ENCODE assay signal across 1 cellular context in genomic region chr2:110691612-110692258, GRCh38.
TF ChIP-seq lines count a peak whose summit lies in the region.

No MANE protein-coding gene starts in this region.

TF ChIP-seq in K562, 482 proteins besides CTCF, POLR2A, EP300 and RAD21 (continued from another document and continues in another):
- TF ChIP-seq ATF6 (CRISPR knock-in tag; IDR thresholded peaks at IDR 0.05) (no peak), HDAC2 (IDR thresholded peaks at IDR 0.05) (no peak), HDAC8 (tag; IDR thresholded peaks at IDR 0.05) (no peak), BRF1 (IDR thresholded peaks at IDR 0.05; ENCODE audit: borderline replicate concordance, extremely low read depth, insufficient read length) (no peak), ZNF766 (CRISPR knock-in tag; conservative IDR thresholded peaks at IDR 0.05) (no peak), IRF9 (tag; IDR thresholded peaks at IDR 0.05) (no peak), LCOR (CRISPR knock-in tag; IDR thresholded peaks at IDR 0.05) (no peak), RBM25 (IDR thresholded peaks at IDR 0.05; ENCODE audit: low read depth, low read length, severe bottlenecking) (no peak), ARID1B (IDR thresholded peaks at IDR 0.05) (peak; percentile 86), DPF2 (IDR thresholded peaks at IDR 0.05) (peak; percentile 83), SP2 (IDR thresholded peaks at IDR 0.05; ENCODE audit: extremely low read depth, low read depth, low read length, poor library complexity, severe bottlenecking) (no peak), STAT5A (IDR thresholded peaks at IDR 0.05; ENCODE audit: borderline replicate concordance, low read length) (peak; percentile 53; the same call in 1 of the 2 replicates), HMG20A (CRISPR knock-in tag; conservative IDR thresholded peaks at IDR 0.05) (no peak), DDX20 (tag; IDR thresholded peaks at IDR 0.05; ENCODE audit: low read depth) (no peak; the same call in 1 of the 2 replicates), SIRT6 (IDR thresholded peaks at IDR 0.05; ENCODE audit: low read depth, low read length) (no peak), DACH1 (IDR thresholded peaks at IDR 0.05; ENCODE audit: partially characterized antibody) (no peak), DNMT1 (IDR thresholded peaks at IDR 0.05) (no peak), GABPB2 (CRISPR knock-in tag; conservative IDR thresholded peaks at IDR 0.05) (no peak), NFE2 (IDR thresholded peaks at IDR 0.05; ENCODE audit: low read depth) (no peak), TEAD1 (CRISPR knock-in tag; IDR thresholded peaks at IDR 0.05) (no peak), HDAC1 (IDR thresholded peaks at IDR 0.05) (peak in 1 of 2 experiments; percentile 19; a peak in 1 of 4 replicates), ZNF408 (CRISPR knock-in tag; IDR thresholded peaks at IDR 0.05; ENCODE audit: low read depth) (no peak), RBFOX2 (IDR thresholded peaks at IDR 0.05; ENCODE audit: low read depth, low read length) (no peak), ATF3 (IDR thresholded peaks at IDR 0.05) (no peak), ATF3 (CRISPR knock-in tag; conservative IDR thresholded peaks at IDR 0.05) (no peak), TFAP4 (CRISPR knock-in tag; IDR thresholded peaks at IDR 0.05; ENCODE audit: borderline replicate concordance) (no peak), FOXK2 (conservative IDR thresholded peaks at IDR 0.05 in 1 of 2, IDR thresholded peaks at IDR 0.05 in 1 of 2; ENCODE audit: low read depth in 2 of 2) (no peak), ZNF124 (CRISPR knock-in tag; IDR thresholded peaks at IDR 0.05) (no peak), ATF4 (CRISPR knock-in tag; IDR thresholded peaks at IDR 0.05) (no peak), SLC30A9 (CRISPR knock-in tag; IDR thresholded peaks at IDR 0.05) (no peak), ZNF436 (CRISPR knock-in tag; IDR thresholded peaks at IDR 0.05) (no peak), BRD4 (IDR thresholded peaks at IDR 0.05) (no peak), ZBED1 (IDR thresholded peaks at IDR 0.05) (no peak), ELF4 (CRISPR knock-in tag; IDR thresholded peaks at IDR 0.05) (no peak), KDM2B (CRISPR knock-in tag; IDR thresholded peaks at IDR 0.05) (no peak), ZNF232 (CRISPR knock-in tag; IDR thresholded peaks at IDR 0.05) (no peak), TSC22D4 (tag; IDR thresholded peaks at IDR 0.05) (no peak), ARHGAP35 (IDR thresholded peaks at IDR 0.05; ENCODE audit: partially characterized antibody) (no peak), SMAD3 (CRISPR knock-in tag; conservative IDR thresholded peaks at IDR 0.05) (no peak), ESRRB (CRISPR knock-in tag; IDR thresholded peaks at IDR 0.05; ENCODE audit: borderline replicate concordance) (no peak), CC2D1A (IDR thresholded peaks at IDR 0.05) (peak; percentile 40; the same call in 1 of the 2 replicates), KAT2B (IDR thresholded peaks at IDR 0.05; ENCODE audit: low read depth, low read length) (no peak), ZNF239 (CRISPR knock-in tag; IDR thresholded peaks at IDR 0.05) (no peak)
- TF ChIP-seq, protein P1, sequence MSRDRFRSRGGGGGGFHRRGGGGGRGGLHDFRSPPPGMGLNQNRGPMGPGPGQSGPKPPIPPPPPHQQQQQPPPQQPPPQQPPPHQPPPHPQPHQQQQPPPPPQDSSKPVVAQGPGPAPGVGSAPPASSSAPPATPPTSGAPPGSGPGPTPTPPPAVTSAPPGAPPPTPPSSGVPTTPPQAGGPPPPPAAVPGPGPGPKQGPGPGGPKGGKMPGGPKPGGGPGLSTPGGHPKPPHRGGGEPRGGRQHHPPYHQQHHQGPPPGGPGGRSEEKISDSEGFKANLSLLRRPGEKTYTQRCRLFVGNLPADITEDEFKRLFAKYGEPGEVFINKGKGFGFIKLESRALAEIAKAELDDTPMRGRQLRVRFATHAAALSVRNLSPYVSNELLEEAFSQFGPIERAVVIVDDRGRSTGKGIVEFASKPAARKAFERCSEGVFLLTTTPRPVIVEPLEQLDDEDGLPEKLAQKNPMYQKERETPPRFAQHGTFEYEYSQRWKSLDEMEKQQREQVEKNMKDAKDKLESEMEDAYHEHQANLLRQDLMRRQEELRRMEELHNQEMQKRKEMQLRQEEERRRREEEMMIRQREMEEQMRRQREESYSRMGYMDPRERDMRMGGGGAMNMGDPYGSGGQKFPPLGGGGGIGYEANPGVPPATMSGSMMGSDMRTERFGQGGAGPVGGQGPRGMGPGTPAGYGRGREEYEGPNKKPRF (IDR thresholded peaks at IDR 0.05; ENCODE audit: low read depth, low read length): no peak
- TF ChIP-seq, protein P2, sequence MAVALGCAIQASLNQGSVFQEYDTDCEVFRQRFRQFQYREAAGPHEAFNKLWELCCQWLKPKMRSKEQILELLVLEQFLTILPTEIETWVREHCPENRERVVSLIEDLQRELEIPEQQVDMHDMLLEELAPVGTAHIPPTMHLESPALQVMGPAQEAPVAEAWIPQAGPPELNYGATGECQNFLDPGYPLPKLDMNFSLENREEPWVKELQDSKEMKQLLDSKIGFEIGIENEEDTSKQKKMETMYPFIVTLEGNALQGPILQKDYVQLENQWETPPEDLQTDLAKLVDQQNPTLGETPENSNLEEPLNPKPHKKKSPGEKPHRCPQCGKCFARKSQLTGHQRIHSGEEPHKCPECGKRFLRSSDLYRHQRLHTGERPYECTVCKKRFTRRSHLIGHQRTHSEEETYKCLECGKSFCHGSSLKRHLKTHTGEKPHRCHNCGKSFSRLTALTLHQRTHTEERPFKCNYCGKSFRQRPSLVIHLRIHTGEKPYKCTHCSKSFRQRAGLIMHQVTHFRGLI (CRISPR knock-in tag; IDR thresholded peaks at IDR 0.05): no peak
- TF ChIP-seq, protein P3, sequence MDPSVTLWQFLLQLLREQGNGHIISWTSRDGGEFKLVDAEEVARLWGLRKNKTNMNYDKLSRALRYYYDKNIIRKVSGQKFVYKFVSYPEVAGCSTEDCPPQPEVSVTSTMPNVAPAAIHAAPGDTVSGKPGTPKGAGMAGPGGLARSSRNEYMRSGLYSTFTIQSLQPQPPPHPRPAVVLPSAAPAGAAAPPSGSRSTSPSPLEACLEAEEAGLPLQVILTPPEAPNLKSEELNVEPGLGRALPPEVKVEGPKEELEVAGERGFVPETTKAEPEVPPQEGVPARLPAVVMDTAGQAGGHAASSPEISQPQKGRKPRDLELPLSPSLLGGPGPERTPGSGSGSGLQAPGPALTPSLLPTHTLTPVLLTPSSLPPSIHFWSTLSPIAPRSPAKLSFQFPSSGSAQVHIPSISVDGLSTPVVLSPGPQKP (CRISPR knock-in tag; IDR thresholded peaks at IDR 0.05): no peak
- TF ChIP-seq, protein P4, sequence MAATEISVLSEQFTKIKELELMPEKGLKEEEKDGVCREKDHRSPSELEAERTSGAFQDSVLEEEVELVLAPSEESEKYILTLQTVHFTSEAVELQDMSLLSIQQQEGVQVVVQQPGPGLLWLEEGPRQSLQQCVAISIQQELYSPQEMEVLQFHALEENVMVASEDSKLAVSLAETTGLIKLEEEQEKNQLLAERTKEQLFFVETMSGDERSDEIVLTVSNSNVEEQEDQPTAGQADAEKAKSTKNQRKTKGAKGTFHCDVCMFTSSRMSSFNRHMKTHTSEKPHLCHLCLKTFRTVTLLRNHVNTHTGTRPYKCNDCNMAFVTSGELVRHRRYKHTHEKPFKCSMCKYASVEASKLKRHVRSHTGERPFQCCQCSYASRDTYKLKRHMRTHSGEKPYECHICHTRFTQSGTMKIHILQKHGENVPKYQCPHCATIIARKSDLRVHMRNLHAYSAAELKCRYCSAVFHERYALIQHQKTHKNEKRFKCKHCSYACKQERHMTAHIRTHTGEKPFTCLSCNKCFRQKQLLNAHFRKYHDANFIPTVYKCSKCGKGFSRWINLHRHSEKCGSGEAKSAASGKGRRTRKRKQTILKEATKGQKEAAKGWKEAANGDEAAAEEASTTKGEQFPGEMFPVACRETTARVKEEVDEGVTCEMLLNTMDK (IDR thresholded peaks at IDR 0.05; ENCODE audit: borderline replicate concordance, insufficient read depth, low read depth, low read length, poor library complexity, severe bottlenecking): no peak
- TF ChIP-seq, protein P5, sequence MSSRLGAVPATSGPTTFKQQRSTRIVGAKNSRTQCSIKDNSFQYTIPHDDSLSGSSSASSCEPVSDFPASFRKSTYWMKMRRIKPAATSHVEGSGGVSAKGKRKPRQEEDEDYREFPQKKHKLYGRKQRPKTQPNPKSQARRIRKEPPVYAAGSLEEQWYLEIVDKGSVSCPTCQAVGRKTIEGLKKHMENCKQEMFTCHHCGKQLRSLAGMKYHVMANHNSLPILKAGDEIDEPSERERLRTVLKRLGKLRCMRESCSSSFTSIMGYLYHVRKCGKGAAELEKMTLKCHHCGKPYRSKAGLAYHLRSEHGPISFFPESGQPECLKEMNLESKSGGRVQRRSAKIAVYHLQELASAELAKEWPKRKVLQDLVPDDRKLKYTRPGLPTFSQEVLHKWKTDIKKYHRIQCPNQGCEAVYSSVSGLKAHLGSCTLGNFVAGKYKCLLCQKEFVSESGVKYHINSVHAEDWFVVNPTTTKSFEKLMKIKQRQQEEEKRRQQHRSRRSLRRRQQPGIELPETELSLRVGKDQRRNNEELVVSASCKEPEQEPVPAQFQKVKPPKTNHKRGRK (tag; IDR thresholded peaks at IDR 0.05): no peak
- TF ChIP-seq, protein P6, sequence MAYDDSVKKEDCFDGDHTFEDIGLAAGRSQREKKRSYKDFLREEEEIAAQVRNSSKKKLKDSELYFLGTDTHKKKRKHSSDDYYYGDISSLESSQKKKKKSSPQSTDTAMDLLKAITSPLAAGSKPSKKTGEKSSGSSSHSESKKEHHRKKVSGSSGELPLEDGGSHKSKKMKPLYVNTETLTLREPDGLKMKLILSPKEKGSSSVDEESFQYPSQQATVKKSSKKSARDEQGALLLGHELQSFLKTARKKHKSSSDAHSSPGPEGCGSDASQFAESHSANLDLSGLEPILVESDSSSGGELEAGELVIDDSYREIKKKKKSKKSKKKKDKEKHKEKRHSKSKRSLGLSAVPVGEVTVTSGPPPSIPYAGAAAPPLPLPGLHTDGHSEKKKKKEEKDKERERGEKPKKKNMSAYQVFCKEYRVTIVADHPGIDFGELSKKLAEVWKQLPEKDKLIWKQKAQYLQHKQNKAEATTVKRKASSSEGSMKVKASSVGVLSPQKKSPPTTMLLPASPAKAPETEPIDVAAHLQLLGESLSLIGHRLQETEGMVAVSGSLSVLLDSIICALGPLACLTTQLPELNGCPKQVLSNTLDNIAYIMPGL (CRISPR knock-in tag; IDR thresholded peaks at IDR 0.05): no peak
- TF ChIP-seq, protein P7, sequence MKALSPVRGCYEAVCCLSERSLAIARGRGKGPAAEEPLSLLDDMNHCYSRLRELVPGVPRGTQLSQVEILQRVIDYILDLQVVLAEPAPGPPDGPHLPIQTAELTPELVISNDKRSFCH (CRISPR knock-in tag; IDR thresholded peaks at IDR 0.05): no peak
- TF ChIP-seq, protein P7 (tag; IDR thresholded peaks at IDR 0.05): 0 out of 2 replicates have a peak, but pooled peaks have one; percentile 30
- TF ChIP-seq, protein P8, sequence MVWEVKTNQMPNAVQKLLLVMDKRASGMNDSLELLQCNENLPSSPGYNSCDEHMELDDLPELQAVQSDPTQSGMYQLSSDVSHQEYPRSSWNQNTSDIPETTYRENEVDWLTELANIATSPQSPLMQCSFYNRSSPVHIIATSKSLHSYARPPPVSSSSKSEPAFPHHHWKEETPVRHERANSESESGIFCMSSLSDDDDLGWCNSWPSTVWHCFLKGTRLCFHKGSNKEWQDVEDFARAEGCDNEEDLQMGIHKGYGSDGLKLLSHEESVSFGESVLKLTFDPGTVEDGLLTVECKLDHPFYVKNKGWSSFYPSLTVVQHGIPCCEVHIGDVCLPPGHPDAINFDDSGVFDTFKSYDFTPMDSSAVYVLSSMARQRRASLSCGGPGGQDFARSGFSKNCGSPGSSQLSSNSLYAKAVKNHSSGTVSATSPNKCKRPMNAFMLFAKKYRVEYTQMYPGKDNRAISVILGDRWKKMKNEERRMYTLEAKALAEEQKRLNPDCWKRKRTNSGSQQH (CRISPR knock-in tag; IDR thresholded peaks at IDR 0.05): no peak
